In genomic region chr16:89000207-89000959, GRCh38 we compare ENCODE assay signal across 21 cellular contexts. TPM values are rescaled to one million over a fixed set of nuclear protein-coding genes. Genes with fewer than 3 reads are reported as not detected.
A peak's percentile ranks its signal among the peaks of the same experiment; 100 is the strongest.
DNase-seq lines count a peak whose midpoint lies in the region; ATAC-seq and TF ChIP-seq lines count a peak whose summit lies in the region.
"Had no signal": no experiment of that assay in that cellular context is flagged by ENCODE, and none has a peak within 500 bp of the region (broad histone marks: within the 10 kb centered on the region; RNA-seq: fewer than 3 reads in every experiment).

No MANE protein-coding gene starts in this region.

- no peak for TF ChIP-seq POLR2A in spleen (IDR thresholded peaks at IDR 0.05)

- peak overlapping the region in 1 of 4 donors; percentile 7 for H3K4me3 Mint-ChIP-seq in IgD-negative memory B cell
- peak overlapping the region; percentile 22 for H3K4me3 Mint-ChIP-seq in activated naive CD8-positive, alpha-beta T cell treated with anti-CD3 and anti-CD28 coated beads, Interleukin-2, amount 10 ng/mL, durations not matched to agents 7 days and 5 days
- H3K4me3 Mint-ChIP-seq: type B pancreatic cell had no signal

- peaks cover 21% of the 10 kb centered on the region for H3K27me3 Mint-ChIP-seq in IgD-negative memory B cell
- H3K27me3 Mint-ChIP-seq in activated naive CD8-positive, alpha-beta T cell treated with anti-CD3 and anti-CD28 coated beads, Interleukin-2, amount 10 ng/mL, durations not matched to agents 7 days and 5 days: peaks cover 22% of the 10 kb centered on the region

- TF ChIP-seq CTCF in spleen (IDR thresholded peaks at IDR 0.05 in 8 of 11, conservative IDR thresholded peaks at IDR 0.05 in 3 of 11) (no peak), ascending aorta (IDR thresholded peaks at IDR 0.05) (no peak)

- POLR2A ChIA-PET in activated naive CD8-positive, alpha-beta T cell treated with anti-CD3 and anti-CD28 coated beads, Interleukin-2, amount 10 ng/mL, durations not matched to agents 7 days and 5 days (lab: Charles Lee): no interaction called here

- peak overlapping the region in 2 of 3 donors; percentile 20 to 83 for H3K27ac Mint-ChIP-seq in IgD-negative memory B cell
- no peak overlapping the region for H3K27ac Mint-ChIP-seq in activated naive CD8-positive, alpha-beta T cell treated with anti-CD3 and anti-CD28 coated beads, Interleukin-2, amount 10 ng/mL, durations not matched to agents 7 days and 5 days
- H3K27ac Mint-ChIP-seq: progenitor cell of endocrine pancreas, type B pancreatic cell had no signal

- DNase-seq in right cardiac atrium (peak; percentile 2 to 34 (median 31)), left ventricle myocardium superior (no peak), spleen (no peak), RKO (ENCODE audit: low spot score) (no peak), ascending aorta (ENCODE audit: low spot score in 2 of 2) (no peak), foreskin melanocyte (no peak)
- no peak for DNase-seq in activated naive CD8-positive, alpha-beta T cell treated with anti-CD3 and anti-CD28 coated beads, Interleukin-2, amount 10 ng/mL, durations not matched to agents 7 days and 5 days
- DNase-seq: BE2C, dermis blood vessel endothelial cell, KG1, naive B cell, NCI-H1048, NCI-H2107, NCI-H524 treated with DMSO at 0.1 percent for 48 hours, T1000 had no signal

- H3K36me3 Mint-ChIP-seq in IgD-negative memory B cell: no peaks in the 10 kb centered on the region
- peaks cover 7% of the 10 kb centered on the region for H3K36me3 Mint-ChIP-seq in activated naive CD8-positive, alpha-beta T cell treated with anti-CD3 and anti-CD28 coated beads, Interleukin-2, amount 10 ng/mL, durations not matched to agents 7 days and 5 days
- H3K36me3 Mint-ChIP-seq: type B pancreatic cell had no signal

- H3K36me3 ChIP-seq in spleen (no peaks in the 10 kb centered on the region), ascending aorta (no peaks in the 10 kb centered on the region)
- H3K36me3 ChIP-seq: BE2C had no signal

- no peak overlapping the region for H3K4me3 ChIP-seq in right cardiac atrium (ENCODE audit: low read length)
- peak overlapping the region in 1 of 8 donors; percentile 28 for H3K4me3 ChIP-seq in spleen
- H3K4me3 ChIP-seq in ascending aorta: no peak overlapping the region
- H3K4me3 ChIP-seq: lung, skin epidermis had no signal

- peaks cover 2 to 6% (median 5%) of the 10 kb centered on the region in 3 donors for H3K9me3 Mint-ChIP-seq in IgD-negative memory B cell
- peaks cover 17% of the 10 kb centered on the region for H3K9me3 Mint-ChIP-seq in activated naive CD8-positive, alpha-beta T cell treated with anti-CD3 and anti-CD28 coated beads, Interleukin-2, amount 10 ng/mL, durations not matched to agents 7 days and 5 days

- no peaks in the 10 kb centered on the region for H3K27me3 ChIP-seq in right cardiac atrium (ENCODE audit: control insufficient read depth, insufficient read depth)
- H3K27me3 ChIP-seq in spleen (replicated peaks in 1 of 7): peaks cover 0 to 49% (median 8%) of the 10 kb centered on the region in 7 donors
- H3K27me3 ChIP-seq in ascending aorta: no peaks in the 10 kb centered on the region

- ATAC-seq in right cardiac atrium (no peak), left ventricle myocardium superior (no peak)
- no peak for ATAC-seq in activated naive CD8-positive, alpha-beta T cell treated with anti-CD3 and anti-CD28 coated beads, Interleukin-2, amount 10 ng/mL, durations not matched to agents 7 days and 5 days (ENCODE audit: low read depth)

- H3K4me1 ChIP-seq in right cardiac atrium (ENCODE audit: control insufficient read depth, insufficient read depth, low read length) (no peaks in the 10 kb centered on the region), spleen (peaks cover 5 to 32% (median 18%) of the 10 kb centered on the region in 6 donors), ascending aorta (no peaks in the 10 kb centered on the region)

- H3K27ac ChIP-seq in right cardiac atrium (ENCODE audit: low read length): no peak overlapping the region
- peak overlapping the region in 7 of 8 donors; percentile 41 to 67 (median 58) for H3K27ac ChIP-seq in spleen
- H3K27ac ChIP-seq in ascending aorta: no peak overlapping the region
- H3K27ac ChIP-seq: HL-60, skin epidermis had no signal

- intact Hi-C loops in right cardiac atrium (cut with DNase I) (no loop called here), left ventricle myocardium superior (cut with micrococcal nuclease) (no loop called here), spleen (cut with DNase I; ENCODE audit: low total_unique reads) (no loop called here), ascending aorta (cut with DNase I) (no loop called here)

- peaks cover 6% of the 10 kb centered on the region for H3K9me3 ChIP-seq in right cardiac atrium (ENCODE audit: control insufficient read depth, low read length)
- peaks cover 0 to 46% (median 35%) of the 10 kb centered on the region in 8 donors for H3K9me3 ChIP-seq in spleen
- H3K9me3 ChIP-seq in ascending aorta: peaks cover 21 to 30% of the 10 kb centered on the region in 2 donors
- H3K9me3 ChIP-seq: BE2C had no signal

- WGBS in right cardiac atrium: 79% methylated on average over 36 of the region's 36 CpGs
- 72 to 88% (median 77%) methylated on average over 34 to 36 of the region's 36 CpGs for WGBS in spleen, 5 donors

- peaks cover 11 to 16% (median 12%) of the 10 kb centered on the region in 3 donors for H3K4me1 Mint-ChIP-seq in IgD-negative memory B cell
- H3K4me1 Mint-ChIP-seq in activated naive CD8-positive, alpha-beta T cell treated with anti-CD3 and anti-CD28 coated beads, Interleukin-2, amount 10 ng/mL, durations not matched to agents 7 days and 5 days: peaks cover 2% of the 10 kb centered on the region

RNA-seq across cellular contexts. Expression of gene CBFA2T3, which starts 23.4 kb away (rescaled TPM):
- total RNA-seq in right cardiac atrium (1 to 10 TPM; 5.6 to 8.5 (median 6.9) TPM), left ventricle myocardium superior (11.5 TPM), spleen (10 to 100 TPM; 10.5 to 59.8 (median 56.3) TPM), ascending aorta (32.8 TPM)
- polyA plus RNA-seq in right cardiac atrium (7.3 TPM), IgD-negative memory B cell (38.8 TPM), spleen (10 to 100 TPM in 2 of 3 donors, 1 to 10 TPM in 1; 8.4 to 25.1 (median 14.3) TPM)
- total RNA-seq in activated naive CD8-positive, alpha-beta T cell treated with anti-CD3 and anti-CD28 coated beads, Interleukin-2, amount 10 ng/mL, durations not matched to agents 7 days and 5 days: under 1 TPM; 0.08 to 0.26 TPM
- total RNA-seq: dermis blood vessel endothelial cell had no signal

Comparison
In these comparisons a context has a peak if more than half of its experiments do, and no peak if none do; other contexts are left out.
1. DNase-seq: peak in right cardiac atrium (3 of 3); none in left ventricle myocardium superior (single experiment), activated naive CD8-positive, alpha-beta T cell treated with anti-CD3 and anti-CD28 coated beads, Interleukin-2, amount 10 ng/mL, durations not matched to agents 7 days and 5 days (single experiment), spleen (single experiment), RKO (single experiment), ascending aorta (0 of 2) and foreskin melanocyte (single experiment).
2. H3K27ac ChIP-seq: peak in spleen (7 of 8); none in right cardiac atrium (single experiment) and ascending aorta (0 of 2).